Comparison of ENCODE assay signal across 8 cellular contexts in genomic region chr1:36463404-36463772, GRCh38. TPM values are rescaled to one million over a fixed set of nuclear protein-coding genes. Genes with fewer than 3 reads are reported as not detected.
DNase-seq lines count a peak whose midpoint lies in the region; ATAC-seq, FAIRE-seq and TF ChIP-seq lines count a peak whose summit lies in the region.

No MANE protein-coding gene starts in this region.

- FAIRE-seq in bronchial epithelial cell (lab: Jason Lieb, UNC), result no peak

- no peaks in the 10 kb centered on the region for H3K27me3 ChIP-seq in bronchial epithelial cell (ENCODE audit: control insufficient read depth, insufficient read depth, low read length)

- peak overlapping the region; percentile 56 for H3K4me3 ChIP-seq in bronchial epithelial cell (ENCODE audit: low read depth, low read length)

- ATAC-seq in HG02852 (IDR thresholded peaks at IDR 0.05; ENCODE audit: unreplicated experiment) (peak; percentile 4), HG02610 (IDR thresholded peaks at IDR 0.05; ENCODE audit: unreplicated experiment) (no peak), GM21381 (IDR thresholded peaks at IDR 0.05; ENCODE audit: unreplicated experiment) (no peak), GM18861 (IDR thresholded peaks at IDR 0.05; ENCODE audit: unreplicated experiment) (no peak)

- H3K4me3 Mint-ChIP-seq in mesothelial cell of epicardium, result peak overlapping the region; percentile 100

- peak overlapping the region; percentile 99 for H3K27ac Mint-ChIP-seq in mesothelial cell of epicardium

- no peaks in the 10 kb centered on the region for H3K27me3 Mint-ChIP-seq in mesothelial cell of epicardium (ENCODE audit: low read depth)

- peaks cover 21% of the 10 kb centered on the region for H3K4me1 Mint-ChIP-seq in mesothelial cell of epicardium

- TF ChIP-seq CTCF in 22Rv1 (IDR thresholded peaks at IDR 0.05), result no peak
- TF ChIP-seq CTCF in bronchial epithelial cell (IDR thresholded peaks at IDR 0.05; ENCODE audit: insufficient read depth, low read length, severe bottlenecking), result no peak
- TF ChIP-seq CTCF in mesothelial cell of epicardium (IDR thresholded peaks at IDR 0.05; ENCODE audit: unreplicated experiment), result no peak

- peaks cover 14% of the 10 kb centered on the region for H3K36me3 Mint-ChIP-seq in mesothelial cell of epicardium

- H3K9me3 Mint-ChIP-seq in mesothelial cell of epicardium, result no peaks in the 10 kb centered on the region

- H3K27ac ChIP-seq in 22Rv1, result peak overlapping the region; percentile 73

- DNase-seq in bronchial epithelial cell (ENCODE audit: low read depth) (no peak), mesothelial cell of epicardium (ENCODE audit: low spot score in 2 of 2, unreplicated experiment in 2 of 2) (no peak), NK-92 (lab: John Stamatoyannopoulos, UW; ENCODE audit: unreplicated experiment) (no peak)

- peaks cover 11% of the 10 kb centered on the region for H3K36me3 ChIP-seq in bronchial epithelial cell (ENCODE audit: control insufficient read depth, insufficient read depth, low read length)

RNA-seq across cellular contexts. Expression of gene MRPS15, which starts 0.8 kb away (rescaled TPM):
- total RNA-seq in bronchial epithelial cell (64.5 and 81.0 TPM in 2 replicates), mesothelial cell of epicardium (48.0 to 55.5 TPM (median 53.6 TPM) in 3 replicates)

RNA-seq across cellular contexts. Expression of gene OSCP1, which starts 13.1 kb away (rescaled TPM):
- total RNA-seq in bronchial epithelial cell, result 3.7 and 8.8 TPM in 2 replicates
- 7.0 to 8.9 TPM (median 7.3 TPM) in 3 replicates for total RNA-seq in mesothelial cell of epicardium

RNA-seq across cellular contexts. Expression of gene CSF3R, which starts 19.3 kb away (rescaled TPM):
- total RNA-seq in bronchial epithelial cell (0.79 TPM in 1 of 2 replicates, not detected in the other), mesothelial cell of epicardium (2.5 to 4.0 TPM (median 2.8 TPM) in 3 replicates)
